In the genomic region with DNA sequence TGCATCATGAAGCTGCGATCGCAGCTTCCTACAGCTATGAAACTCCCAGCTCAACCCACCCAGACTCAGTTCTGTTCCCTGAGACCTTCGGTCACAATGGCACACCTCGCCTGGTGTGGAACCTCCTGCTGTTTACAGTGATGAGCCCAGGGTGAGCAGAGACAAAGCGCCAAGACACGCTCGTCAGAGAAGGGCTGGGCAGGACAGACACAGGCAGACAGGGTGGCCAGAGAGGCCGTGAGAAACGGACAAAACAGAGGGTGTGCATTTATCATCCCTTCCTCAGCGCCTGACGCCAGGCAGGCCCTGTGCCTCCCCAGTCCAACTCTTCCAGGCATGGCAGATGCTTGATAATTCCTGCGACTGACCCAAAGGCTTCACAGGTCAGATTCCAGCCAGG, we compare ENCODE assay signal across 5 cellular contexts.
A peak's percentile ranks its signal among the peaks of the same experiment; 100 is the strongest.
DNase-seq lines count a peak whose midpoint lies in the region; TF ChIP-seq lines count a peak whose summit lies in the region.
"Not testable (repeated sequence)": the region's sequence is repeated elsewhere in the genome, so short reads cannot be mapped to it uniquely, and the experiment has no call there.

No MANE protein-coding gene starts in this region.

- WGBS in esophagus muscularis mucosa = no CpG with 5 or more reads among the region's 12 CpGs

- H3K27me3 Mint-ChIP-seq in activated CD4-positive, alpha-beta T cell treated with anti-CD3 and anti-CD28 coated beads, Interleukin-2, amount 10 ng/mL, durations not matched to agents 24 days and 14 days = not testable (repeated sequence)

- not testable (repeated sequence) for H3K9me3 ChIP-seq in esophagus muscularis mucosa

- DNase-seq in activated CD4-positive, alpha-beta T cell treated with anti-CD3 and anti-CD28 coated beads, Interleukin-2, amount 10 ng/mL, durations not matched to agents 24 days and 14 days = peak; percentile 44
- DNase-seq in coronary artery (ENCODE audit: low spot score) = peak; percentile 38
- DNase-seq in esophagus muscularis mucosa (ENCODE audit: extremely low spot score) = peak; percentile 8
- peak; percentile 14 for DNase-seq in islet precursor cell
- peak; percentile 85 for DNase-seq in mesenteric fat pad (ENCODE audit: low spot score)

- intact Hi-C loops in activated CD4-positive, alpha-beta T cell treated with anti-CD3 and anti-CD28 coated beads, Interleukin-2, amount 10 ng/mL, durations not matched to agents 24 days and 14 days (cut with micrococcal nuclease); esophagus muscularis mucosa (cut with DNase I): not testable (repeated sequence)

- not testable (repeated sequence) for H3K4me1 Mint-ChIP-seq in activated CD4-positive, alpha-beta T cell treated with anti-CD3 and anti-CD28 coated beads, Interleukin-2, amount 10 ng/mL, durations not matched to agents 24 days and 14 days

- TF ChIP-seq EP300 in esophagus muscularis mucosa (IDR thresholded peaks at IDR 0.05) = not testable (repeated sequence)

- not testable (repeated sequence) for H3K36me3 ChIP-seq in esophagus muscularis mucosa

- not testable (repeated sequence) for H3K27me3 ChIP-seq in esophagus muscularis mucosa

- H3K4me3 ChIP-seq in coronary artery, esophagus muscularis mucosa: not testable (repeated sequence)

- H3K27ac Mint-ChIP-seq in activated CD4-positive, alpha-beta T cell treated with anti-CD3 and anti-CD28 coated beads, Interleukin-2, amount 10 ng/mL, durations not matched to agents 24 days and 14 days = not testable (repeated sequence)

- not testable (repeated sequence) for H3K4me3 Mint-ChIP-seq in activated CD4-positive, alpha-beta T cell treated with anti-CD3 and anti-CD28 coated beads, Interleukin-2, amount 10 ng/mL, durations not matched to agents 24 days and 14 days

- H3K27ac ChIP-seq in coronary artery; esophagus muscularis mucosa (replicated peaks in 1 of 4): not testable (repeated sequence)

- H3K9me3 Mint-ChIP-seq in activated CD4-positive, alpha-beta T cell treated with anti-CD3 and anti-CD28 coated beads, Interleukin-2, amount 10 ng/mL, durations not matched to agents 24 days and 14 days = not testable (repeated sequence)

- not testable (repeated sequence) for H3K36me3 Mint-ChIP-seq in activated CD4-positive, alpha-beta T cell treated with anti-CD3 and anti-CD28 coated beads, Interleukin-2, amount 10 ng/mL, durations not matched to agents 24 days and 14 days (ENCODE audit: low read depth)

- not testable (repeated sequence) for TF ChIP-seq POLR2A in esophagus muscularis mucosa (IDR thresholded peaks at IDR 0.05; ENCODE audit: low read depth)

- H3K4me1 ChIP-seq in esophagus muscularis mucosa = not testable (repeated sequence)

- TF ChIP-seq CTCF in coronary artery (IDR thresholded peaks at IDR 0.05); esophagus muscularis mucosa (IDR thresholded peaks at IDR 0.05): not testable (repeated sequence)

Comparison
In these comparisons a context has a peak if more than half of its experiments do, and no peak if none do; other contexts are left out.
1. DNase-seq: peak in every context shown above with its lines; median percentile 85 in mesenteric fat pad; 44 in activated CD4-positive, alpha-beta T cell treated with anti-CD3 and anti-CD28 coated beads, Interleukin-2, amount 10 ng/mL, durations not matched to agents 24 days and 14 days; 38 in coronary artery; 14 in islet precursor cell; 8 in esophagus muscularis mucosa.